Comparison of ENCODE assay signal across 1 cellular context in the genomic region with DNA sequence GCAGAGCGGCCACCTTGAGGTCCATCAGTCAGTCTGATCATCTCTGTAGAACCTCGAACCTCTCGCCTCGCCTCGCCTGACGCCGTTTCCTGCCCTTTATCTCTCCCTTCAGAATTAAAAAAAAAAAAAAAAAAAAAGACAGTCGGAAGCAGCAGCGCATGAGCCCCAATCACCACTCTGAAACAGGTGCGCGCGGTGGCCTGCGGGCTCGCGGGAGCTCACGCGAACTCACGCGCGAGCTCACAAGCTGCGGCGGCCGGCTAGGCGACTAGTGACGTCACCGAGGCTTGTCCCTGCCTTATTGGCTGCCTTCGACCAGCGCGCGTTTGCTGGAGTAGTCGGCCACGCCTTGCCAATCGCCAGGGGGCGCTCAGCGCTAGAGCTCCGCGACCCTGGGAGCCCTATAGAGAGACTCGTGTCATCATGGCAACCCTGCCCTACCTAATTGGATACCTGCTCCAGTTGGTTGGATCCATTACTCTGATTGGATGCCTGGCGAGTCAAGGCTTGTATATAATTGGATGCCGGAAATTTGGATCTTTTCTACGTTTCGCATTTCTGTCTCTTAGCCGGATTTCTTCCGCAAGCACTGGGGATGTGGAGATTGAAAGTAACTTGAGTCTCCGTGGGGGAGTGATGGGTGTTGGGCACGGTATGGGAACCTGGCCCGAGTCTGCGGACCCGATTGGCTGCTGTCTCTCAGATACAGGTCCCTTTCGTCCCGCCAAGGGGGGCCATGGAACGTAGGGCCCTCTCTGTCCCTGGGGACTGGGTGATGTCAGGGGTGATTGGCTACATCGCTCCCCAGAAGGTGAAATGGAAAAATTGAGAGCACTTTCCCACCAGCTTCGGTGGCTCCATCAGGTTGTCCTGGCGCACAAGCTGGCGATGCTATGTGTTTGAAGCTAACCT.
TF ChIP-seq lines count a peak whose summit lies in the region.

No MANE protein-coding gene starts in this region.

TF ChIP-seq in SK-N-SH, 30 proteins besides CTCF, POLR2A, EP300 and RAD21 (continued from another document):
- TF ChIP-seq FOSL2 (IDR thresholded peaks at IDR 0.05; ENCODE audit: borderline replicate concordance, low read depth) (no peak), SIN3A (IDR thresholded peaks at IDR 0.05; ENCODE audit: borderline replicate concordance, low read depth, low read length) (no peak), CHD2 (IDR thresholded peaks at IDR 0.05; ENCODE audit: low read length, partially characterized antibody) (peak; percentile 98), FOXM1 (IDR thresholded peaks at IDR 0.05; ENCODE audit: low read depth) (no peak), POLR2AphosphoS5 (IDR thresholded peaks at IDR 0.05; ENCODE audit: low read depth, low read length) (no peak), TEAD4 (IDR thresholded peaks at IDR 0.05; ENCODE audit: borderline replicate concordance, insufficient read depth) (no peak), REST (IDR thresholded peaks at IDR 0.05; ENCODE audit: low read depth, low read length) (no peak), NRF1 (IDR thresholded peaks at IDR 0.05; ENCODE audit: low read depth, low read length) (no peak), NFIC (IDR thresholded peaks at IDR 0.05; ENCODE audit: borderline replicate concordance) (no peak), USF1 (IDR thresholded peaks at IDR 0.05; ENCODE audit: borderline replicate concordance, low read depth) (no peak), ZBTB33 (IDR thresholded peaks at IDR 0.05; ENCODE audit: borderline replicate concordance, low read depth) (0 out of 2 replicates have a peak, but pooled peaks have one; percentile 56), ELF1 (IDR thresholded peaks at IDR 0.05) (no peak), GABPA (IDR thresholded peaks at IDR 0.05; ENCODE audit: low read depth) (no peak), TAF1 (IDR thresholded peaks at IDR 0.05; ENCODE audit: borderline replicate concordance, low read depth, low read length) (no peak), EZH2phosphoT487 (IDR thresholded peaks at IDR 0.05; ENCODE audit: borderline replicate concordance, low read depth) (no peak)
- TF ChIP-seq, protein P1, sequence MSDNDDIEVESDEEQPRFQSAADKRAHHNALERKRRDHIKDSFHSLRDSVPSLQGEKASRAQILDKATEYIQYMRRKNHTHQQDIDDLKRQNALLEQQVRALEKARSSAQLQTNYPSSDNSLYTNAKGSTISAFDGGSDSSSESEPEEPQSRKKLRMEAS (IDR thresholded peaks at IDR 0.05; ENCODE audit: low read depth) = 0 out of 2 replicates have a peak, but pooled peaks have one; percentile 31
